9 cellular contexts compared by ENCODE assay signal in the genomic region with DNA sequence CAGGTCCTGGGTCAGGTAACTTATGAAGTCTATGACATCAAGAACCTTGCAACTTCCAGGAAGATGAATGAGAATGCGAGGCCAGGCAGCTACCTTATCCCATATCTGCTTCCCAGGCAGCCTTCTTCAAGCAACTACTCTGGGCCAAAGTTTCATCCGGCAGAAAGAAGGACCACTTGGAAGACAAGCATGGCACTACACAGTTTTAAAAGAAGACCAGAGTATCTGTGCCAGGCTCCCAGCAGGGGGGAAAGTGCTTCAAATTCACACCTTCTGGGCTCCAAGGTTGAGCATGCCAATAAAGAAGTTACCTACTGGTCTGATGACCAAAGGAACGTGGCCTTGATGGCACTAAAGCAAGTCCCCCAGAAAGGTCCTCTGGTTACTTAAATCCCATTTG.
A peak's percentile ranks its signal among the peaks of the same experiment; 100 is the strongest.
DNase-seq lines count a peak whose midpoint lies in the region; ATAC-seq and TF ChIP-seq lines count a peak whose summit lies in the region.
"Had no signal": no experiment of that assay in that cellular context is flagged by ENCODE, and none has a peak within 500 bp of the region (broad histone marks: within the 10 kb centered on the region; RNA-seq: fewer than 3 reads in every experiment).

No MANE protein-coding gene starts in this region.

- BruUV-seq in PC-3 (replicated peaks; lab: Mats Ljungman, UMichigan), result no TSS peak

- H3K9ac ChIP-seq in BLaER1 treated with 17β-estradiol and CSF1 and Interleukin-3, amounts not matched to agents 10 nM and 100 nM, result peak overlapping the region; percentile 50 to 88 (median 72); a peak in 20 of 22 replicates
- H3K9ac ChIP-seq in PC-3 (ENCODE audit: low read length), result peak overlapping the region; percentile 67; the same call in 1 of the 2 replicates
- H3K9ac ChIP-seq in parathyroid adenoma, result no peak overlapping the region

- H3K36me3 Mint-ChIP-seq in effector memory CD8-positive, alpha-beta T cell (ENCODE audit: insufficient read depth), result peaks cover 28% of the 10 kb centered on the region

- peak overlapping the region in 8 of 10 experiments; percentile 36 to 64 (median 44); a peak in 15 of 20 replicates for H3K4me3 ChIP-seq in BLaER1 treated with 17β-estradiol and CSF1 and Interleukin-3, amounts not matched to agents 10 nM and 100 nM
- no peak overlapping the region for H3K4me3 ChIP-seq in PC-3 (ENCODE audit: low read length)
- H3K4me3 ChIP-seq in parathyroid adenoma (ENCODE audit: low read depth, low read length), result peak overlapping the region; percentile 23

- POLR2A ChIA-PET in PC-3 (lab: Charles Lee; ENCODE audit: unreplicated experiment), result no interaction called here

- H3K4me2 ChIP-seq in BLaER1 treated with 17β-estradiol and CSF1 and Interleukin-3, amounts not matched to agents 10 nM and 100 nM, result peak overlapping the region; percentile 76 to 96 (median 87)
- H3K4me2 ChIP-seq in PC-3 (ENCODE audit: low read length) (peak overlapping the region; percentile 78; the same call in 1 of the 2 replicates), parathyroid adenoma (ENCODE audit: low read length) (peak overlapping the region; percentile 59)

- CTCF ChIA-PET in PC-3 (lab: Charles Lee), result interaction anchor here (0.6 to 0.9 kb wide), 2 partner anchors 51 to 128 kb away, joined by 3 read pairs; no protein-coding TSS in a partner anchor

- intact Hi-C loops in PC-3 (cut with micrococcal nuclease), result loop anchor here (5.0 kb wide), 1 partner anchor 122 kb away; no protein-coding TSS in a partner anchor

- H3F3A ChIP-seq in PC-3 (ENCODE audit: low read length, unreplicated experiment), result peaks cover 5% of the 10 kb centered on the region

- H3K4me3 Mint-ChIP-seq in effector memory CD8-positive, alpha-beta T cell, result peak overlapping the region; percentile 80 to 85

- H3K9me2 ChIP-seq in PC-3 (replicated peaks; ENCODE audit: low read length), result no peaks in the 10 kb centered on the region

- H3K36me3 ChIP-seq in BLaER1 treated with 17β-estradiol and CSF1 and Interleukin-3, amounts not matched to agents 10 nM and 100 nM, result peaks cover 0 to 4% (median 0%) of the 10 kb centered on the region in 11 experiments; a peak in 2 of 22 replicates
- H3K36me3 ChIP-seq in PC-3 (ENCODE audit: low read depth, low read length) (no peaks in the 10 kb centered on the region; the same call in 1 of the 2 replicates), parathyroid adenoma (ENCODE audit: control insufficient read depth, insufficient read depth, low read length) (no peaks in the 10 kb centered on the region)

- peak overlapping the region; percentile 53 to 97 (median 86) for H3K27ac ChIP-seq in BLaER1 treated with 17β-estradiol and CSF1 and Interleukin-3, amounts not matched to agents 10 nM and 100 nM
- H3K27ac ChIP-seq in PC-3 (ENCODE audit: low read length), result peak overlapping the region; percentile 90
- H3K27ac ChIP-seq in parathyroid adenoma, result peak overlapping the region; percentile 100

- peaks cover 66 to 81% (median 73%) of the 10 kb centered on the region in 10 experiments for H3K4me1 ChIP-seq in BLaER1 treated with 17β-estradiol and CSF1 and Interleukin-3, amounts not matched to agents 10 nM and 100 nM
- peaks cover 43% of the 10 kb centered on the region for H3K4me1 ChIP-seq in PC-3 (ENCODE audit: insufficient read depth, low read length)
- peaks cover 30% of the 10 kb centered on the region for H3K4me1 ChIP-seq in parathyroid adenoma

- H3K9me3 ChIP-seq in BLaER1 treated with 17β-estradiol and CSF1 and Interleukin-3, amounts not matched to agents 10 nM and 100 nM (replicated peaks in 1 of 11), result no peaks in the 10 kb centered on the region
- H3K9me3 ChIP-seq in PC-3 (ENCODE audit: low read length) (no peaks in the 10 kb centered on the region), parathyroid adenoma (ENCODE audit: control insufficient read depth, low read length) (no peaks in the 10 kb centered on the region)

- peaks cover 0 to 2% of the 10 kb centered on the region in 2 donors for H3K9me3 Mint-ChIP-seq in effector memory CD8-positive, alpha-beta T cell

- H2AFZ ChIP-seq in PC-3 (ENCODE audit: low read length), result no peak overlapping the region
- H2AFZ ChIP-seq in parathyroid adenoma, result no peak overlapping the region

- H3K79me2 ChIP-seq in PC-3 (ENCODE audit: low read length) (peaks cover 61% of the 10 kb centered on the region), parathyroid adenoma (peaks cover 37% of the 10 kb centered on the region)

- peaks cover 61 to 62% of the 10 kb centered on the region in 2 donors for H3K4me1 Mint-ChIP-seq in effector memory CD8-positive, alpha-beta T cell (ENCODE audit: low read depth in 2 of 2)

- no peaks in the 10 kb centered on the region for H3K27me3 ChIP-seq in BLaER1 treated with 17β-estradiol and CSF1 and Interleukin-3, amounts not matched to agents 10 nM and 100 nM
- no peaks in the 10 kb centered on the region for H3K27me3 ChIP-seq in PC-3 (ENCODE audit: low read length)
- no peaks in the 10 kb centered on the region for H3K27me3 ChIP-seq in parathyroid adenoma (ENCODE audit: control insufficient read depth, insufficient read depth, low read length)

- no peak for TF ChIP-seq CTCF in PC-3 (conservative IDR thresholded peaks at IDR 0.05; ENCODE audit: low read depth, low read length)
- no peak for TF ChIP-seq CTCF in parathyroid adenoma (IDR thresholded peaks at IDR 0.05)

- peaks cover 0 to 4% (median 0%) of the 10 kb centered on the region in 11 experiments; a peak in 2 of 22 replicates for H4K20me1 ChIP-seq in BLaER1 treated with 17β-estradiol and CSF1 and Interleukin-3, amounts not matched to agents 10 nM and 100 nM
- no peaks in the 10 kb centered on the region for H4K20me1 ChIP-seq in PC-3 (ENCODE audit: low read length)

- peak overlapping the region; percentile 99 to 100 for H3K27ac Mint-ChIP-seq in effector memory CD8-positive, alpha-beta T cell

- ATAC-seq in PC-3, result no peak
- no peak for ATAC-seq in effector memory CD8-positive, alpha-beta T cell (replicated peaks)
- ATAC-seq in HG03175 (IDR thresholded peaks at IDR 0.05; ENCODE audit: unreplicated experiment), result no peak
- ATAC-seq in HG02642 (IDR thresholded peaks at IDR 0.05; ENCODE audit: poor library complexity, unreplicated experiment), result no peak

- no peaks in the 10 kb centered on the region for H3K27me3 Mint-ChIP-seq in effector memory CD8-positive, alpha-beta T cell

- DNase-seq in PC-3 (no peak), A172 (ENCODE audit: low spot score) (no peak), NCI-H69 (lab: John Stamatoyannopoulos, UW) (no peak)
- no peak for DNase-seq in effector memory CD8-positive, alpha-beta T cell
- DNase-seq: NCI-H526 had no signal
